Comparison of ENCODE assay signal across 23 cellular contexts in genomic region chr1:25174730-25175612, GRCh38. TPM values are rescaled to one million over a fixed set of nuclear protein-coding genes. Genes with fewer than 3 reads are reported as not detected.
DNase-seq lines count a peak whose midpoint lies in the region; ATAC-seq, FAIRE-seq and TF ChIP-seq lines count a peak whose summit lies in the region.
"Had no signal": no experiment of that assay in that cellular context is flagged by ENCODE, and none has a peak within 500 bp of the region (broad histone marks: within the 10 kb centered on the region; RNA-seq: fewer than 3 reads in every experiment).

No MANE protein-coding gene starts in this region.

- H3K4me3 Mint-ChIP-seq in neural crest cell: no peak overlapping the region
- H3K4me3 Mint-ChIP-seq: activated naive CD4-positive, alpha-beta T cell treated with anti-CD3 and anti-CD28 coated beads, Interleukin-2, amount 50 U/mL, for 24 hours; activated T-cell treated with anti-CD3 and anti-CD28 coated beads, Interleukin-2, amount 50 U/mL, for 72 hours; T-helper 1 cell treated with Interleukin-12 subunit alpha and Interleukin-12 subunit beta and Interleukin-4 antibody, amounts not matched to agents 30 μg/mL and 1 μg/mL, for 36 hours had no signal

- 0 out of 2 replicates have a peak, but pooled peaks have one; percentile 15 for TF ChIP-seq RAD21 in HepG2 (CRISPR knock-in tag; IDR thresholded peaks at IDR 0.05)

- H3K27ac ChIP-seq in HepG2 (ENCODE audit: extremely low read length, insufficient read depth, low read length): peak overlapping the region; percentile 84
- no peak overlapping the region for H3K27ac ChIP-seq in right lobe of liver
- no peak overlapping the region for H3K27ac ChIP-seq in uterus
- H3K27ac ChIP-seq: A549, parathyroid adenoma had no signal

- H3K36me3 Mint-ChIP-seq in neural crest cell (ENCODE audit: low read depth): peaks cover 2% of the 10 kb centered on the region
- H3K36me3 Mint-ChIP-seq: activated naive CD4-positive, alpha-beta T cell treated with anti-CD3 and anti-CD28 coated beads, Interleukin-2, amount 50 U/mL, for 24 hours had no signal

- peak; percentile 97 for ATAC-seq in HepG2
- no peak for ATAC-seq in right lobe of liver
- ATAC-seq: A549; activated T-cell treated with anti-CD3 and anti-CD28 coated beads, Interleukin-2, amount 50 U/mL, for 72 hours; Panc1 had no signal

- no peaks in the 10 kb centered on the region for H3K27me3 Mint-ChIP-seq in neural crest cell (ENCODE audit: low read depth)
- H3K27me3 Mint-ChIP-seq: activated naive CD4-positive, alpha-beta T cell treated with anti-CD3 and anti-CD28 coated beads, Interleukin-2, amount 50 U/mL, for 24 hours had no signal

- H3K36me3 ChIP-seq in HepG2 (replicated peaks in 1 of 2; ENCODE audit: control insufficient read depth in 1 of 2, insufficient read depth in 2 of 2, low read length in 2 of 2): no peaks in the 10 kb centered on the region
- no peaks in the 10 kb centered on the region for H3K36me3 ChIP-seq in right lobe of liver
- no peaks in the 10 kb centered on the region for H3K36me3 ChIP-seq in uterus

- 0 out of 4 replicates have a peak, but pooled peaks of 1 of the 2 experiments have one; percentile 23 for TF ChIP-seq EP300 in HepG2 (IDR thresholded peaks at IDR 0.05; ENCODE audit: low read depth in 2 of 2, low read length in 2 of 2)
- no peak for TF ChIP-seq EP300 in HepG2 (CRISPR knock-in tag; IDR thresholded peaks at IDR 0.05; ENCODE audit: borderline replicate concordance)

- no peaks in the 10 kb centered on the region for H4K20me1 ChIP-seq in HepG2 (ENCODE audit: insufficient read depth, low read length)

- H3K27me3 ChIP-seq in HepG2 (ENCODE audit: control insufficient read depth in 1 of 2, insufficient read depth in 2 of 2, low read length in 2 of 2): no peaks in the 10 kb centered on the region
- H3K27me3 ChIP-seq in right lobe of liver: no peaks in the 10 kb centered on the region
- H3K27me3 ChIP-seq in uterus: no peaks in the 10 kb centered on the region

- intact Hi-C loops in HepG2 (cut with micrococcal nuclease; ENCODE audit: unreplicated experiment) (no loop called here), right lobe of liver (cut with DNase I) (no loop called here), head of caudate nucleus (cut with DNase I) (no loop called here), uterus (cut with DNase I; ENCODE audit: low total_unique reads) (no loop called here)

- H2AFZ ChIP-seq in HepG2 (ENCODE audit: low read length): peak overlapping the region; percentile 55
- H2AFZ ChIP-seq: parathyroid adenoma had no signal

- H3K4me3 ChIP-seq in HepG2 (replicated peaks in 1 of 3; ENCODE audit: insufficient read depth in 1 of 3, low read depth in 2 of 3, low read length in 3 of 3): peak overlapping the region in 2 of 3 experiments; percentile 3 to 54; a peak in 2 of 6 replicates
- H3K4me3 ChIP-seq in right lobe of liver: no peak overlapping the region
- H3K4me3 ChIP-seq in uterus: no peak overlapping the region
- H3K4me3 ChIP-seq: A549 had no signal

- H3K4me1 ChIP-seq in HepG2 (ENCODE audit: insufficient read depth, low read length): peaks cover 65% of the 10 kb centered on the region
- H3K4me1 ChIP-seq in right lobe of liver: no peaks in the 10 kb centered on the region
- no peaks in the 10 kb centered on the region for H3K4me1 ChIP-seq in uterus
- H3K4me1 ChIP-seq: A549, parathyroid adenoma had no signal

- peak overlapping the region; percentile 89 for H3K27ac Mint-ChIP-seq in neural crest cell (ENCODE audit: unreplicated experiment)
- H3K27ac Mint-ChIP-seq: activated naive CD4-positive, alpha-beta T cell treated with anti-CD3 and anti-CD28 coated beads, Interleukin-2, amount 50 U/mL, for 24 hours; activated T-cell treated with anti-CD3 and anti-CD28 coated beads, Interleukin-2, amount 50 U/mL, for 72 hours; T-helper 1 cell treated with Interleukin-12 subunit alpha and Interleukin-12 subunit beta and Interleukin-4 antibody, amounts not matched to agents 30 μg/mL and 1 μg/mL, for 36 hours had no signal

- DNase-seq in HepG2 (ENCODE audit: low spot score) (peak; percentile 87), right lobe of liver (no peak), head of caudate nucleus (peak in 36 of 42 donors; percentile 26 to 77 (median 50)), neural crest cell (ENCODE audit: low read depth, low spot score) (no peak), uterus (no peak), T-helper 1 cell (no peak), ecto neural progenitor cell (ENCODE audit: low spot score) (no peak), NCI-H2029 (lab: John Stamatoyannopoulos, UW) (no peak)
- DNase-seq: activated T-cell treated with anti-CD3 and anti-CD28 coated beads, Interleukin-2, amount 50 U/mL, for 72 hours; Caco-2; cortex of kidney; DMS79 treated with DMSO at 0.1 percent for 48 hours; Karpas-422; kidney; NCI-H1694 treated with DMSO at 0.1 percent for 48 hours; stimulated activated CD8-positive, alpha-beta memory T cell treated with anti-CD3 and anti-CD28 coated beads, Interleukin-4, amount 100 ng/mL, for 48 hours had no signal

- no peaks in the 10 kb centered on the region for H3K9me3 ChIP-seq in HepG2 (ENCODE audit: low read length)
- H3K9me3 ChIP-seq in right lobe of liver: no peaks in the 10 kb centered on the region
- H3K9me3 ChIP-seq in uterus: no peaks in the 10 kb centered on the region
- H3K9me3 ChIP-seq: A549, Caco-2 had no signal

- H3K9me3 Mint-ChIP-seq in neural crest cell: peaks cover 8% of the 10 kb centered on the region
- H3K9me3 Mint-ChIP-seq: activated naive CD4-positive, alpha-beta T cell treated with anti-CD3 and anti-CD28 coated beads, Interleukin-2, amount 50 U/mL, for 24 hours had no signal

- TF ChIP-seq POLR2A in HepG2 (IDR thresholded peaks at IDR 0.05; ENCODE audit: insufficient read depth in 1 of 2, low read depth in 2 of 2, low read length in 2 of 2): 0 out of 4 replicates have a peak, but pooled peaks of 1 of the 2 experiments have one; percentile 19
- no peak for TF ChIP-seq POLR2A in right lobe of liver (IDR thresholded peaks at IDR 0.05)
- TF ChIP-seq POLR2A in uterus (IDR thresholded peaks at IDR 0.05): no peak

- in situ Hi-C loops in HepG2 (cut with HindIII; ENCODE audit: extremely low pct_ligation_motif_present, low pct_unique_long_range_greater_than_20kb): no loop called here

- peaks cover 7% of the 10 kb centered on the region for H3K4me1 Mint-ChIP-seq in neural crest cell
- H3K4me1 Mint-ChIP-seq: activated naive CD4-positive, alpha-beta T cell treated with anti-CD3 and anti-CD28 coated beads, Interleukin-2, amount 50 U/mL, for 24 hours had no signal

- peak overlapping the region; percentile 67 for H3K4me2 ChIP-seq in HepG2 (ENCODE audit: low read depth, low read length)
- H3K4me2 ChIP-seq: A549 had no signal

- H3K9ac ChIP-seq in HepG2 (ENCODE audit: insufficient read depth, low read depth, low read length): peak overlapping the region; percentile 53
- H3K9ac ChIP-seq: parathyroid adenoma had no signal

- TF ChIP-seq CTCF in HepG2 (CRISPR knock-in tag; IDR thresholded peaks at IDR 0.05): no peak
- TF ChIP-seq CTCF in right lobe of liver (IDR thresholded peaks at IDR 0.05): no peak
- no peak for TF ChIP-seq CTCF in neural crest cell (conservative IDR thresholded peaks at IDR 0.05)
- no peak for TF ChIP-seq CTCF in uterus (IDR thresholded peaks at IDR 0.05)

- FAIRE-seq in HepG2 (lab: Jason Lieb, UNC): no peak
- FAIRE-seq: A549, endometrium, GM18507, kidney had no signal

- 65% methylated on average over 11 of the region's 13 CpGs for WGBS in HepG2 (ENCODE audit: low lambda C conversion rate)
- WGBS in right lobe of liver (ENCODE audit: insufficient coverage, low coverage, low lambda C conversion rate, missing lambda C conversion rate): 83% methylated on average over 6 of the region's 13 CpGs

- no TSS peak for BruUV-seq in HepG2 (replicated peaks; lab: Mats Ljungman, UMichigan)

- CTCF ChIA-PET in HepG2 (lab: Yijun Ruan, JAX; ENCODE audit: low intra/inter-chr PET ratio, low total read pairs): no interaction called here

- POLR2A ChIA-PET in HepG2 (lab: Yijun Ruan, JAX): interaction anchor here (1.2 kb wide), 1 partner anchor 57 kb away, joined by 4 read pairs; the partner anchor contains the start of gene SYF2

- H3K79me2 ChIP-seq in HepG2 (ENCODE audit: insufficient read depth, low read length): no peaks in the 10 kb centered on the region
- H3K79me2 ChIP-seq: parathyroid adenoma had no signal

TF ChIP-seq in HepG2, 621 proteins besides CTCF, POLR2A, EP300 and RAD21 (continues in another document):
- TF ChIP-seq ZNF136 (CRISPR knock-in tag; IDR thresholded peaks at IDR 0.05; ENCODE audit: low read depth): no peak
- 0 out of 2 replicates have a peak, but pooled peaks have one; percentile 29 for TF ChIP-seq NR0B2 (CRISPR knock-in tag; IDR thresholded peaks at IDR 0.05)

RNA-seq across cellular contexts. Expression of gene SYF2, which starts 57.3 kb away (rescaled TPM):
- total RNA-seq in HepG2 (2016; rRNA removed; fragmentation: Illumina TruSeq; extraction: Trizol) (34.1 and 42.8 TPM in 2 replicates), right lobe of liver (10 to 100 TPM; 11.0 to 21.8 (median 16.8) TPM), neural crest cell (26.3 and 26.5 TPM in 2 replicates), uterus (10 to 100 TPM; 45.3 to 52.1 (median 47.9) TPM)
- total RNA-seq in HepG2 (2016; cell fraction: cytosol; rRNA removed; fragmentation: Illumina TruSeq; extraction: Trizol; ENCODE audit: low read depth): 12.4 and 14.5 TPM in 2 replicates
- total RNA-seq in HepG2 (2016; cell fraction: insoluble cytoplasmic fraction; rRNA removed; fragmentation: Illumina TruSeq; extraction: Trizol): 35.1 and 45.3 TPM in 2 replicates
- 18.7 and 22.7 TPM in 2 replicates for total RNA-seq in HepG2 (2016; cell fraction: membrane; rRNA removed; fragmentation: Illumina TruSeq; extraction: Trizol)
- total RNA-seq in HepG2 (2016; cell fraction: nucleus; rRNA removed; fragmentation: Illumina TruSeq; extraction: Trizol): 13.8 and 16.2 TPM in 2 replicates
- polyA plus RNA-seq in HepG2 (2011; rRNA removed): 13.9 and 17.8 TPM in 2 replicates
- 6.6 and 9.6 TPM in 2 replicates for polyA plus RNA-seq in HepG2 (2011; cell fraction: cytosol; rRNA removed)
- polyA plus RNA-seq in HepG2 (2011; cell fraction: nucleus; rRNA removed): 4.1 and 5.1 TPM in 2 replicates
- polyA plus RNA-seq in HepG2 (2012): 31.0 and 38.9 TPM in 2 replicates
- 8.7 and 9.4 TPM in 2 replicates for polyA plus RNA-seq in HepG2 (2016; cell fraction: cytosol; fragmentation: Illumina TruSeq; extraction: Trizol; ENCODE audit: low read depth)
- polyA plus RNA-seq in HepG2 (2016; cell fraction: insoluble cytoplasmic fraction; fragmentation: Illumina TruSeq; extraction: Trizol; ENCODE audit: low read depth): 49.5 and 51.5 TPM in 2 replicates
- polyA plus RNA-seq in HepG2 (2016; cell fraction: membrane; fragmentation: Illumina TruSeq; extraction: Trizol; ENCODE audit: low read depth): 14.2 and 16.8 TPM in 2 replicates
- 27.3 and 29.0 TPM in 2 replicates for polyA plus RNA-seq in HepG2 (2016; cell fraction: nucleus; fragmentation: Illumina TruSeq; extraction: Trizol; ENCODE audit: insufficient read depth, low read depth)
- polyA minus RNA-seq in HepG2 (2011; rRNA and poly(A)+ RNA removed; ENCODE audit: low replicate concordance): 2.9 and 3.2 TPM in 2 replicates
- polyA minus RNA-seq in HepG2 (2011; cell fraction: cytosol; rRNA and poly(A)+ RNA removed): 5.4 and 6.7 TPM in 2 replicates
- 7.3 and 9.1 TPM in 2 replicates for polyA minus RNA-seq in HepG2 (2011; cell fraction: nucleus; rRNA and poly(A)+ RNA removed)

Comparison
In these comparisons a context has a peak if more than half of its experiments do, and no peak if none do; other contexts are left out.
1. DNase-seq: peak in HepG2 (single experiment) and head of caudate nucleus (36 of 42); none in right lobe of liver (0 of 3), neural crest cell (single experiment), uterus (0 of 2), T-helper 1 cell (0 of 5), ecto neural progenitor cell (single experiment) and NCI-H2029 (single experiment).
2. H3K4me3 ChIP-seq: peak in HepG2 (2 of 3); none in right lobe of liver (0 of 3) and uterus (0 of 2).